25 cellular contexts compared by ENCODE assay signal in the genomic region with DNA sequence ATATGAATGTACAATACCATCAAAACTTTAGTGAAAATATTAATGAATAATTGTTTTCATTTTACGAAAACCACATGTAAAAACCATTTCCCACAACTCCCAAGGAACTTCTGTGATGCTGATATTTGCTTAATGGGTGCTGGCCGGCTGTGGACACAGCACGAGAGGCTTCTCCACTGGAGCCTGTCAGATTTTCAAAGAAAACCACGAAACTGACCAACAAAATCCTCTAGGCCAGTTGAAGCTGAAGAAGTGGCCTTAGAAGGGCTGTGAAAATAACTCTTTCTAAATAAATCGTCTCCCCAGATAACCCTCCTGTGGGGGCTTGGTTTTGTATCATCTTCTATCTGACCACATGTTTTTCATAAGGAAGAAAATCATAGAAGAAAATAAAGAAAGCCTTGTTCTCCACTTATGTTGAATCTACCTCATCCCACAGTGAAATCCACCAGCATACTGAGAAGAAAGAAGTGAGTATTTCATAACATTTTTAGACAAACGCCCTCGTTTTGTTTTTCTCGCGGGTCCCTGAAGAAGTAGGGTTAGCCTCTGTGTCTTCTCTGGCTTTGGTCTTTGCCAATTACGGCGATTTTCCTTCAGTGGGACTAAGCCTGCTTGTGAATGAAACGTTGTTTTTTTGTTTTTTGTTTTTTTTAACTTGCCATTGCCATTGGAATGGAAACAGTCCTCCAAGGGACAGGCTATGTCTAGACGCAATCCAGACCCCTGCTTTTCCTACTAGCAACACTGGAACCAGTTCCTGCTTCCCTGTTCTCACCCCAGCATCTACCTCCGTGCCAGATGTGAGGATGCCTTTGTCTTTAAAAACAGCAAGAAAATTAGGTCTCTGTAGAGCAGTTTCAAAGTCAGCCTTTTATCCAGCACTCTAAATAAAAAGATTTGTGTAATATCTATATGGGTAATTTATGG.
A peak's percentile ranks its signal among the peaks of the same experiment; 100 is the strongest.
DNase-seq lines count a peak whose midpoint lies in the region; TF ChIP-seq lines count a peak whose summit lies in the region.
"Had no signal": no experiment of that assay in that cellular context is flagged by ENCODE, and none has a peak within 500 bp of the region (broad histone marks: within the 10 kb centered on the region; RNA-seq: fewer than 3 reads in every experiment).

No MANE protein-coding gene starts in this region.

- TF ChIP-seq CTCF in fibroblast of mammary gland (conservative IDR thresholded peaks at IDR 0.05; ENCODE audit: control insufficient read depth, insufficient read depth, low read depth, low read length): no peak
- TF ChIP-seq CTCF in smooth muscle cell (IDR thresholded peaks at IDR 0.05; ENCODE audit: borderline replicate concordance, insufficient read depth, poor library complexity, severe bottlenecking): no peak
- TF ChIP-seq CTCF in Calu3 (IDR thresholded peaks at IDR 0.05; ENCODE audit: unreplicated experiment): no peak

- H3K36me3 ChIP-seq in smooth muscle cell (ENCODE audit: low read depth) (no peaks in the 10 kb centered on the region), MG63 (no peaks in the 10 kb centered on the region)
- H3K36me3 ChIP-seq: brain microvascular endothelial cell, esophagus muscularis mucosa, SJCRH30, tibial nerve had no signal

- DNase-seq in SK-MEL-5 (ENCODE audit: low read depth, low spot score): peak; percentile 87
- peak; percentile 36 for DNase-seq in fibroblast of mammary gland (ENCODE audit: low read depth)
- peak; percentile 69 for DNase-seq in islet precursor cell
- no peak for DNase-seq in smooth muscle cell (lab: John Stamatoyannopoulos, UW; ENCODE audit: unreplicated experiment)
- no peak for DNase-seq in substantia nigra (lab: John Stamatoyannopoulos, UW)
- no peak for DNase-seq in Calu3
- no peak for DNase-seq in MG63
- DNase-seq: activated CD4-positive, alpha-beta T cell treated with anti-CD3 and anti-CD28 coated beads for 1 hour; activated CD8-positive, alpha-beta T cell treated with anti-CD3 and anti-CD28 coated beads, Interleukin-2, amount 10 ng/mL, durations not matched to agents 7 days and 5 days; activated effector memory CD4-positive, alpha-beta T cell treated with Interleukin-2 at 50 U/mL for 16 hours; activated T-cell treated with anti-CD3 and anti-CD28 coated beads for 4 hours; brain microvascular endothelial cell; CD4-positive, CD25-positive, alpha-beta regulatory T cell; IMR-90; left cardiac atrium; naive thymus-derived CD4-positive, alpha-beta T cell; NCI-H2081; NCI-H510A treated with DMSO at 0.1 percent for 48 hours; PC-9; stimulated activated naive CD8-positive, alpha-beta T cell treated with anti-CD3 and anti-CD28 coated beads, Interleukin-15, amount 100 ng/mL, for 72 hours had no signal

- peaks cover 51% of the 10 kb centered on the region for H3K27me3 Mint-ChIP-seq in Calu3 (ENCODE audit: unreplicated experiment)
- H3K27me3 Mint-ChIP-seq: CD4-positive, CD25-positive, alpha-beta regulatory T cell; stimulated activated naive CD8-positive, alpha-beta T cell treated with anti-CD3 and anti-CD28 coated beads, Interleukin-15, amount 100 ng/mL, for 72 hours had no signal

- peak overlapping the region; percentile 6 for H2AFZ ChIP-seq in smooth muscle cell (ENCODE audit: low read depth)
- H2AFZ ChIP-seq: PC-9 had no signal

- peak overlapping the region; percentile 63 for H3K4me2 ChIP-seq in smooth muscle cell
- H3K4me2 ChIP-seq: PC-9 had no signal

- in situ Hi-C loops in SK-MEL-5 (cut with HindIII; ENCODE audit: low pct_unique_long_range_greater_than_20kb, low sequenced_read_pairs): no loop called here

- H3K9me3 Mint-ChIP-seq in Calu3 (ENCODE audit: low read depth, unreplicated experiment): peaks cover 4% of the 10 kb centered on the region
- H3K9me3 Mint-ChIP-seq: T-helper 1 cell treated with Interleukin-12 subunit alpha and Interleukin-12 subunit beta and Interleukin-4 antibody, amounts not matched to agents 30 μg/mL and 1 μg/mL, for 36 hours had no signal

- H3K9ac ChIP-seq in smooth muscle cell (ENCODE audit: low read depth): peak overlapping the region; percentile 41

- 28% methylated on average over 14 of the region's 14 CpGs for WGBS in smooth muscle cell (ENCODE audit: low lambda C conversion rate)

- H3K36me3 Mint-ChIP-seq in Calu3 (ENCODE audit: insufficient read depth, unreplicated experiment): no peaks in the 10 kb centered on the region
- H3K36me3 Mint-ChIP-seq: CD4-positive, CD25-positive, alpha-beta regulatory T cell; naive thymus-derived CD4-positive, alpha-beta T cell had no signal

- H3K4me3 Mint-ChIP-seq in Calu3 (ENCODE audit: low read depth, unreplicated experiment): no peak overlapping the region
- H3K4me3 Mint-ChIP-seq: activated CD8-positive, alpha-beta T cell treated with anti-CD3 and anti-CD28 coated beads, Interleukin-2, amount 10 ng/mL, durations not matched to agents 7 days and 5 days; CD4-positive, CD25-positive, alpha-beta regulatory T cell; naive thymus-derived CD4-positive, alpha-beta T cell; stimulated activated naive CD8-positive, alpha-beta T cell treated with anti-CD3 and anti-CD28 coated beads, Interleukin-15, amount 100 ng/mL, for 72 hours; T-helper 1 cell treated with Interleukin-12 subunit alpha and Interleukin-12 subunit beta and Interleukin-4 antibody, amounts not matched to agents 30 μg/mL and 1 μg/mL, for 36 hours had no signal

- peaks cover 35% of the 10 kb centered on the region for H3K79me2 ChIP-seq in smooth muscle cell (ENCODE audit: low read depth)

- no TSS peak for BruUV-seq in Calu3 (replicated peaks; lab: Mats Ljungman, UMichigan)

- CTCF ChIA-PET in Calu3 (lab: Charles Lee): no interaction called here

- H3K27me3 ChIP-seq in smooth muscle cell (ENCODE audit: low read depth): no peaks in the 10 kb centered on the region
- H3K27me3 ChIP-seq in MG63: no peaks in the 10 kb centered on the region
- H3K27me3 ChIP-seq: brain microvascular endothelial cell, esophagus muscularis mucosa, SJCRH30, tibial nerve had no signal

- H3K27ac Mint-ChIP-seq in Calu3 (ENCODE audit: unreplicated experiment): no peak overlapping the region
- H3K27ac Mint-ChIP-seq: activated CD8-positive, alpha-beta T cell treated with anti-CD3 and anti-CD28 coated beads, Interleukin-2, amount 10 ng/mL, durations not matched to agents 7 days and 5 days; naive thymus-derived CD4-positive, alpha-beta T cell; stimulated activated naive CD8-positive, alpha-beta T cell treated with anti-CD3 and anti-CD28 coated beads, Interleukin-15, amount 100 ng/mL, for 72 hours; T-helper 1 cell treated with Interleukin-12 subunit alpha and Interleukin-12 subunit beta and Interleukin-4 antibody, amounts not matched to agents 30 μg/mL and 1 μg/mL, for 36 hours had no signal

- H3F3A ChIP-seq in smooth muscle cell (ENCODE audit: low read depth): peaks cover 1% of the 10 kb centered on the region

- no peaks in the 10 kb centered on the region for H4K20me1 ChIP-seq in smooth muscle cell (ENCODE audit: low read depth)

- H3K4me3 ChIP-seq in fibroblast of mammary gland (ENCODE audit: control insufficient read depth, low read depth, low read length): no peak overlapping the region
- peak overlapping the region; percentile 0 for H3K4me3 ChIP-seq in smooth muscle cell
- H3K4me3 ChIP-seq in MG63: no peak overlapping the region
- H3K4me3 ChIP-seq: coronary artery, esophagus muscularis mucosa, PC-9, SJCRH30, tibial nerve had no signal

- no peaks in the 10 kb centered on the region for H3K9me3 ChIP-seq in smooth muscle cell (replicated peaks; ENCODE audit: low read depth)
- H3K9me3 ChIP-seq in MG63: peaks cover 7% of the 10 kb centered on the region
- H3K9me3 ChIP-seq: SJCRH30 had no signal

- intact Hi-C loops in Calu3 (cut with micrococcal nuclease; ENCODE audit: unreplicated experiment): no loop called here

- no peaks in the 10 kb centered on the region for H3K4me1 Mint-ChIP-seq in Calu3 (ENCODE audit: low read depth, unreplicated experiment)
- H3K4me1 Mint-ChIP-seq: stimulated activated naive CD8-positive, alpha-beta T cell treated with anti-CD3 and anti-CD28 coated beads, Interleukin-15, amount 100 ng/mL, for 72 hours had no signal

- peaks cover 25% of the 10 kb centered on the region for H3K4me1 ChIP-seq in smooth muscle cell (ENCODE audit: low read depth)
- H3K4me1 ChIP-seq: esophagus muscularis mucosa, SJCRH30 had no signal

- H3K27ac ChIP-seq in smooth muscle cell (ENCODE audit: low read depth): peak overlapping the region; percentile 81
- no peak overlapping the region for H3K27ac ChIP-seq in substantia nigra (ENCODE audit: low read depth, low read length, poor library complexity, severe bottlenecking)
- H3K27ac ChIP-seq: brain microvascular endothelial cell, coronary artery, esophagus muscularis mucosa, PC-9, SJCRH30 had no signal

Comparison
In these comparisons a context has a peak if more than half of its experiments do, and no peak if none do; other contexts are left out.
1. DNase-seq: peak in SK-MEL-5 (single experiment), fibroblast of mammary gland (single experiment) and islet precursor cell (single experiment); none in smooth muscle cell (single experiment), substantia nigra (0 of 49), Calu3 (single experiment) and MG63 (single experiment).